10 cellular contexts compared by ENCODE assay signal in the genomic region with DNA sequence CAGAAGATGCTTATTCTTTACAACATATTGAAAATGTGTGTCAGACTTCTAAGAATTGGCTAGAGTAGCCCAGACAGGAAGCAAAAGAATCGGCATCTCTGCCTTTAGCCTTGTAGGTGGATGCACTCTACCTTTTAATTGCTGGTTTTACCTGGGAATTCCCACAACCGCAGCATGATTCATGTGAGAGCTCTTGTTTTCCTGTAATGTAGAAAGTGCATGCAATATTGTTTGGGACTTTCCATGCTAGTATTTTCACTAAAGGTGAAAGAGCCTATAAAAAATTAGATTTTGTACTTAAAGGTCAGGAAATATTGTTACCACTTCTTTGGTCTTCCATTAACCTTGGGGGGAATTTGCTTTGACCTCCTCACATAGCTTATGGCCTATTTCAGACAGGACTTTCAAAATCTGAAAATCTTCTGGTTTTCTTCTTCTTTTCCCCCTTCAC.
DNase-seq lines count a peak whose midpoint lies in the region; ATAC-seq and TF ChIP-seq lines count a peak whose summit lies in the region.
"Had no signal": no experiment of that assay in that cellular context is flagged by ENCODE, and none has a peak within 500 bp of the region (broad histone marks: within the 10 kb centered on the region; RNA-seq: fewer than 3 reads in every experiment).

No MANE protein-coding gene starts in this region.

- no peak overlapping the region for H3K27ac ChIP-seq in lower lobe of right lung
- H3K27ac ChIP-seq in dorsolateral prefrontal cortex: peak overlapping the region in 19 of 59 donors; percentile 1 to 75 (median 24)
- no peak overlapping the region for H3K27ac ChIP-seq in testis
- H3K27ac ChIP-seq: 22Rv1 had no signal

- WGBS in testis, 2 donors: 78% methylated on average over 2 of the region's 2 CpGs

- H3K4me3 ChIP-seq in lower lobe of right lung: no peak overlapping the region
- no peak overlapping the region for H3K4me3 ChIP-seq in dorsolateral prefrontal cortex
- H3K4me3 ChIP-seq in testis: no peak overlapping the region

- H3K27me3 ChIP-seq in lower lobe of right lung (ENCODE audit: low read depth) (no peaks in the 10 kb centered on the region), dorsolateral prefrontal cortex (no peaks in the 10 kb centered on the region), testis (no peaks in the 10 kb centered on the region)

- TF ChIP-seq CTCF in lower lobe of right lung (IDR thresholded peaks at IDR 0.05) (no peak), dorsolateral prefrontal cortex (IDR thresholded peaks at IDR 0.05 in 54 of 56, conservative IDR thresholded peaks at IDR 0.05 in 2 of 56; ENCODE audit: low read depth in 1 of 56, partially characterized antibody in 56 of 56) (no peak), testis (IDR thresholded peaks at IDR 0.05) (no peak)

- H3K9me3 ChIP-seq in lower lobe of right lung (no peaks in the 10 kb centered on the region), testis (no peaks in the 10 kb centered on the region)

- no peak for TF ChIP-seq POLR2A in testis (IDR thresholded peaks at IDR 0.05)

- H3K4me1 ChIP-seq in lower lobe of right lung (no peaks in the 10 kb centered on the region), testis (no peaks in the 10 kb centered on the region)

- intact Hi-C loops in lower lobe of right lung (cut with DNase I): no loop called here
- intact Hi-C loops in dorsolateral prefrontal cortex (cut with DNase I): loop anchor here in 1 of 2 donors (10.0 kb wide), 1 partner anchor 65 kb away; no protein-coding TSS in a partner anchor
- intact Hi-C loops in testis (cut with DNase I; ENCODE audit: low total_unique reads): no loop called here

- DNase-seq in NK-92 treated with Interleukin-12 subunit alpha and Interleukin-12 subunit beta, amount 100 ng/mL, for 24 hours (lab: John Stamatoyannopoulos, UW): peak; percentile 9
- DNase-seq in NK-92 (lab: John Stamatoyannopoulos, UW; ENCODE audit: unreplicated experiment) (no peak), SW480 (ENCODE audit: low spot score) (peak; percentile 52), lower lobe of right lung (no peak), dorsolateral prefrontal cortex (no peak), testis (no peak)
- DNase-seq in stimulated activated CD4-positive, alpha-beta T cell treated with anti-CD3 and anti-CD28 coated beads, Interleukin-2, amount 100 ng/mL, for 24 hours: peak; percentile 6 to 37
- DNase-seq: NCI-H1048 had no signal

- ATAC-seq in HG02678 (IDR thresholded peaks at IDR 0.05; ENCODE audit: unreplicated experiment) (peak; percentile 73), lower lobe of right lung (no peak)

- H3K36me3 ChIP-seq in lower lobe of right lung: no peaks in the 10 kb centered on the region
- no peaks in the 10 kb centered on the region for H3K36me3 ChIP-seq in testis (ENCODE audit: low read depth, missing control alignments)

Comparison
In these comparisons a context has a peak if more than half of its experiments do, and no peak if none do; other contexts are left out.
1. DNase-seq: peak in NK-92 treated with Interleukin-12 subunit alpha and Interleukin-12 subunit beta, amount 100 ng/mL, for 24 hours (single experiment), SW480 (single experiment) and stimulated activated CD4-positive, alpha-beta T cell treated with anti-CD3 and anti-CD28 coated beads, Interleukin-2, amount 100 ng/mL, for 24 hours (2 of 2); none in NK-92 (single experiment), lower lobe of right lung (single experiment), dorsolateral prefrontal cortex (0 of 10) and testis (single experiment).